Comparison of ENCODE assay signal across 19 cellular contexts in genomic region chr20:4261333-4262284, GRCh38. TPM values are rescaled to one million over a fixed set of nuclear protein-coding genes. Genes with fewer than 3 reads are reported as not detected.
DNase-seq lines count a peak whose midpoint lies in the region; ATAC-seq, FAIRE-seq and TF ChIP-seq lines count a peak whose summit lies in the region.
"Had no signal": no experiment of that assay in that cellular context is flagged by ENCODE, and none has a peak within 500 bp of the region (broad histone marks: within the 10 kb centered on the region; RNA-seq: fewer than 3 reads in every experiment).

No MANE protein-coding gene starts in this region.

- ATAC-seq in foreskin keratinocyte: no peak

- TF ChIP-seq CTCF in HEK293 (tag by site-specific recombination; IDR thresholded peaks at IDR 0.05): no peak
- TF ChIP-seq CTCF in foreskin keratinocyte (conservative IDR thresholded peaks at IDR 0.05): peak; percentile 45
- TF ChIP-seq CTCF in thyroid gland (IDR thresholded peaks at IDR 0.05): no peak
- TF ChIP-seq CTCF in endothelial cell (IDR thresholded peaks at IDR 0.05; ENCODE audit: unreplicated experiment): no peak

- DNase-seq in AG08396 (ENCODE audit: low spot score): peak; percentile 61
- DNase-seq in astrocyte of the hippocampus (ENCODE audit: low read depth, low spot score): peak; percentile 56
- DNase-seq in foreskin keratinocyte: peak in 1 of 2 donors; percentile 34
- no peak for DNase-seq in Karpas-422
- no peak for DNase-seq in thyroid gland
- no peak for DNase-seq in urothelium cell line (ENCODE audit: low spot score)
- no peak for DNase-seq in endothelial cell (ENCODE audit: low spot score)
- DNase-seq: activated CD4-positive, CD25-positive, alpha-beta regulatory T cell treated with anti-CD3 and anti-CD28 coated beads, Interleukin-2, amount 50 U/mL, for 72 hours; COR-L47; glutamatergic neuron; Kasumi-1; NCI-H2171; NCI-H748 treated with DMSO at 0.1 percent for 48 hours; stimulated activated CD4-positive, alpha-beta T cell treated with anti-CD3 and anti-CD28 coated beads, Interleukin-4, amount 100 ng/mL, for 24 hours had no signal

- 79 to 84% methylated on average over 9 of the region's 9 CpGs for WGBS in thyroid gland, 2 donors

- H2AFZ ChIP-seq in Karpas-422 (ENCODE audit: low read length): no peak overlapping the region

- H4K20me1 ChIP-seq in Karpas-422 (ENCODE audit: insufficient read depth, low read depth, low read length): no peaks in the 10 kb centered on the region

- H3K4me3 Mint-ChIP-seq in endothelial cell (ENCODE audit: unreplicated experiment): no peak overlapping the region
- H3K4me3 Mint-ChIP-seq: activated T-helper 1 cell treated with anti-CD3 and anti-CD28 coated beads, Interleukin-12 subunit alpha, Interleukin-12 subunit beta, Interleukin-2, Interleukin-4 antibody, amounts not matched to agents 30 ng/mL and 10 ng/mL and 1 ng/mL, durations not matched to agents 14 hours and 24 hours and 36 hours had no signal

- H3K9me3 Mint-ChIP-seq in endothelial cell (ENCODE audit: unreplicated experiment): no peaks in the 10 kb centered on the region
- H3K9me3 Mint-ChIP-seq: activated T-helper 1 cell treated with anti-CD3 and anti-CD28 coated beads, Interleukin-12 subunit alpha, Interleukin-12 subunit beta, Interleukin-2, Interleukin-4 antibody, amounts not matched to agents 30 ng/mL and 10 ng/mL and 1 ng/mL, durations not matched to agents 14 hours and 24 hours and 36 hours had no signal

- H3K4me1 Mint-ChIP-seq in endothelial cell (ENCODE audit: unreplicated experiment): no peaks in the 10 kb centered on the region

- TF ChIP-seq POLR2A in thyroid gland (IDR thresholded peaks at IDR 0.05): no peak

- no peaks in the 10 kb centered on the region for H3K79me2 ChIP-seq in Karpas-422 (ENCODE audit: low read length)

- H3K36me3 Mint-ChIP-seq in endothelial cell (ENCODE audit: low read depth, unreplicated experiment): peaks cover 4% of the 10 kb centered on the region

- no peak overlapping the region for H3K4me2 ChIP-seq in Karpas-422 (ENCODE audit: low read depth, low read length, poor library complexity, severe bottlenecking)

- no peaks in the 10 kb centered on the region for H3K9me2 ChIP-seq in Karpas-422 (replicated peaks; ENCODE audit: insufficient read depth, low read length)

- H3K27me3 ChIP-seq in foreskin keratinocyte (peaks cover 13% of the 10 kb centered on the region), Karpas-422 (ENCODE audit: low read length) (no peaks in the 10 kb centered on the region; the same call in 1 of the 2 replicates), thyroid gland (no peaks in the 10 kb centered on the region)

- no peak for FAIRE-seq in urothelium cell line (lab: Jason Lieb, UNC)

- H3K27ac ChIP-seq in HEK293 (ENCODE audit: extremely low read depth, low read depth, low read length) (no peak overlapping the region), foreskin keratinocyte (no peak overlapping the region), Karpas-422 (ENCODE audit: low read length) (no peak overlapping the region), thyroid gland (no peak overlapping the region)

- no peak overlapping the region for H3K27ac Mint-ChIP-seq in endothelial cell (ENCODE audit: unreplicated experiment)
- H3K27ac Mint-ChIP-seq: activated T-helper 1 cell treated with anti-CD3 and anti-CD28 coated beads, Interleukin-12 subunit alpha, Interleukin-12 subunit beta, Interleukin-2, Interleukin-4 antibody, amounts not matched to agents 30 ng/mL and 10 ng/mL and 1 ng/mL, durations not matched to agents 14 hours and 24 hours and 36 hours had no signal

- H3K4me3 ChIP-seq in HEK293 (ENCODE audit: low read depth, low read length) (no peak overlapping the region), Karpas-422 (ENCODE audit: low read length) (no peak overlapping the region), thyroid gland (replicated peaks in 1 of 3) (no peak overlapping the region)

- peaks cover 1% of the 10 kb centered on the region for H3K27me3 Mint-ChIP-seq in endothelial cell (ENCODE audit: unreplicated experiment)

- H3K9me3 ChIP-seq in HEK293 (ENCODE audit: control insufficient read depth, insufficient read depth, low read depth, low read length) (no peaks in the 10 kb centered on the region), Karpas-422 (ENCODE audit: low read length) (no peaks in the 10 kb centered on the region), thyroid gland (no peaks in the 10 kb centered on the region)

- intact Hi-C loops in thyroid gland (cut with DNase I): no loop called here

- POLR2A ChIA-PET in HEK293 (lab: Yijun Ruan, JAX): no interaction called here

- CTCF ChIA-PET in HEK293 (lab: Yijun Ruan, JAX): interaction anchor here (0.7 to 1.0 kb wide), 2 partner anchors 8 to 12 kb away, joined by 3 read pairs; no protein-coding TSS in a partner anchor

- H3K36me3 ChIP-seq in HEK293 (ENCODE audit: control insufficient read depth in 2 of 2, insufficient read depth in 1 of 2, low read length in 2 of 2) (no peaks in the 10 kb centered on the region), Karpas-422 (ENCODE audit: insufficient read depth, low read length) (no peaks in the 10 kb centered on the region), thyroid gland (no peaks in the 10 kb centered on the region)

- H3K4me1 ChIP-seq in HEK293 (ENCODE audit: control insufficient read depth, insufficient read depth, low read length) (no peaks in the 10 kb centered on the region), foreskin keratinocyte (no peaks in the 10 kb centered on the region), Karpas-422 (ENCODE audit: low read length) (no peaks in the 10 kb centered on the region), thyroid gland (no peaks in the 10 kb centered on the region)

- no peak overlapping the region for H3K9ac ChIP-seq in Karpas-422 (ENCODE audit: low read length)

TF ChIP-seq in HEK293, 187 proteins besides CTCF, POLR2A, EP300 and RAD21:
- peak; percentile 33; the same call in 1 of the 2 replicates for TF ChIP-seq SCRT2 (tag by site-specific recombination; IDR thresholded peaks at IDR 0.05)
- no peak for TF ChIP-seq ZNF529 (tag by site-specific recombination; IDR thresholded peaks at IDR 0.05; ENCODE audit: insufficient replicate concordance)

RNA-seq across cellular contexts. Expression of gene ADRA1D, which starts 12.5 kb away (rescaled TPM):
- total RNA-seq in foreskin keratinocyte: 0.14 TPM in 1 of 2 replicates, not detected in the other
- polyA plus RNA-seq in foreskin keratinocyte: 0.10 TPM in 1 of 2 replicates, not detected in the other
- not detected in 2 replicates for total RNA-seq in Karpas-422 (2014; rRNA removed; shearing (Covaris generic); ENCODE audit: low replicate concordance)
- under 1 TPM in 2 of 4 donors, not detected in 2; 0.11 to 0.83 TPM for total RNA-seq in thyroid gland
- total RNA-seq in endothelial cell (ENCODE audit: unreplicated experiment): not detected
- total RNA-seq: activated T-helper 1 cell treated with anti-CD3 and anti-CD28 coated beads, Interleukin-12 subunit alpha, Interleukin-12 subunit beta, Interleukin-2, Interleukin-4 antibody, amounts not matched to agents 30 ng/mL and 10 ng/mL and 1 ng/mL, durations not matched to agents 14 hours and 24 hours and 36 hours; chondrocyte; H4; SK-MEL-5 had no signal

Comparison
In these comparisons a context has a peak if more than half of its experiments do, and no peak if none do; other contexts are left out.
1. DNase-seq: peak in AG08396 (single experiment) and astrocyte of the hippocampus (single experiment); none in Karpas-422 (single experiment), thyroid gland (0 of 2), urothelium cell line (single experiment) and endothelial cell (single experiment).